18 cellular contexts compared by ENCODE assay signal in the genomic region with DNA sequence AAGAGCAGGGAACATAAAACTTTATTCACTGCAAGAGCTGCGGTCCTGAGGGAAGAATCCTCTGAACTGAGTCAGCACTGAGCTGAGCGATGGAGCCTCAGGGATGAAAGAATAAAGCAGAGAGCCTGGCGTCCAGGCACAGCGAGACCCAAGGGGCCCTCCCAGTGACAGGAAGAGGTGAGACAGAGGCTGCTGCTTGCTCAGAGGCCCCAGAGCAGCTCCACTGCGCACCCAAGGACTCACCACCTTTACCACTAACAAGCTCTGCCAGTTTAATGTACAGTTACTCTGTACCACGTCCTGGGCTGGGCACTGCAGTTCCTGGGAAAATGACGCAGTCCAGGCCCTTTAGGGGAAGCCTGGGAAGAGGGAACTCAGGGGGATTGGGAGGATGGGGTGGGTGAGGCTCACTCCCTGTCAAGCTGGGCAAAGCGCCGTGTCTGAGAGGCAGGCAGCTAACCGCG. TPM values are rescaled to one million over a fixed set of nuclear protein-coding genes. Genes with fewer than 3 reads are reported as not detected.
A peak's percentile ranks its signal among the peaks of the same experiment; 100 is the strongest.
DNase-seq lines count a peak whose midpoint lies in the region; ATAC-seq and TF ChIP-seq lines count a peak whose summit lies in the region.
"Had no signal": no experiment of that assay in that cellular context is flagged by ENCODE, and none has a peak within 500 bp of the region (broad histone marks: within the 10 kb centered on the region; RNA-seq: fewer than 3 reads in every experiment).

No MANE protein-coding gene starts in this region.

- DNase-seq in EL (peak; percentile 94), SJCRH30 (peak; percentile 57 to 67), fibroblast of lung (ENCODE audit: low read depth in 2 of 2) (peak; percentile 44 to 85), renal cortical epithelial cell (ENCODE audit: low read depth) (peak; percentile 91), omental fat pad (ENCODE audit: low spot score) (no peak), SIG-M5 (lab: John Stamatoyannopoulos, UW) (no peak)
- DNase-seq: activated CD4-positive, alpha-beta T cell treated with anti-CD3 and anti-CD28 coated beads, Interleukin-2, amount 50 U/mL, for 4 hours; CD8-positive, alpha-beta T cell; colonic mucosa; KBM-7; lower lobe of right lung; NCI-H2081; stimulated activated CD4-positive, alpha-beta T cell treated with anti-CD3 and anti-CD28 coated beads, Interleukin-4, amount 100 ng/mL, for 1 hour; stimulated activated naive CD4-positive, alpha-beta T cell treated with Interleukin-2 at 50 U/mL for 16 hours; T-helper 17 cell had no signal

- no peak overlapping the region for H3K4me2 ChIP-seq in fibroblast of lung (ENCODE audit: extremely low read depth, insufficient read depth, low read length)

- H3K4me1 ChIP-seq in SJCRH30 (peaks cover 55% of the 10 kb centered on the region), fibroblast of lung (ENCODE audit: control insufficient read depth, extremely low read depth, insufficient read depth, low read length) (peaks cover 16% of the 10 kb centered on the region)

- H3K9me3 ChIP-seq in SJCRH30 (replicated peaks) (no peaks in the 10 kb centered on the region), fibroblast of lung (ENCODE audit: control insufficient read depth, insufficient read depth, low read depth, low read length) (no peaks in the 10 kb centered on the region)
- H3K9me3 ChIP-seq: colonic mucosa, lower lobe of right lung had no signal

- no peaks in the 10 kb centered on the region for H3K79me2 ChIP-seq in fibroblast of lung (ENCODE audit: control insufficient read depth, insufficient read depth, low read length)

- no peak overlapping the region for H2AFZ ChIP-seq in fibroblast of lung (ENCODE audit: low read length)

- TF ChIP-seq CTCF in fibroblast of lung (conservative IDR thresholded peaks at IDR 0.05 in 1 of 2, IDR thresholded peaks at IDR 0.05 in 1 of 2; ENCODE audit: low read depth in 1 of 2, low read length in 2 of 2) (no peak), omental fat pad (IDR thresholded peaks at IDR 0.05) (no peak)

- no peak overlapping the region for H3K9ac ChIP-seq in fibroblast of lung (ENCODE audit: insufficient read depth, low read length)

- no peaks in the 10 kb centered on the region for H3K27me3 ChIP-seq in SJCRH30
- peaks cover 7% of the 10 kb centered on the region for H3K27me3 ChIP-seq in fibroblast of lung (ENCODE audit: control insufficient read depth, insufficient read depth, low read length)
- H3K27me3 ChIP-seq: colonic mucosa had no signal

- no peak for ATAC-seq in omental fat pad (ENCODE audit: low FRiP score)
- no peak for ATAC-seq in HG02884 (IDR thresholded peaks at IDR 0.05; ENCODE audit: unreplicated experiment)
- ATAC-seq in GM21381 (IDR thresholded peaks at IDR 0.05; ENCODE audit: unreplicated experiment): no peak
- ATAC-seq: CD8-positive, alpha-beta T cell; lower lobe of right lung; T-helper 17 cell had no signal

- H3K4me3 ChIP-seq in SJCRH30 (peak overlapping the region; percentile 32), fibroblast of lung (replicated peaks in 1 of 4; ENCODE audit: control extremely low read depth in 1 of 4, insufficient read depth in 1 of 4, low read depth in 3 of 4, low read length in 4 of 4) (no peak overlapping the region)
- H3K4me3 ChIP-seq: colonic mucosa, lower lobe of right lung had no signal

- no peaks in the 10 kb centered on the region for H3K36me3 ChIP-seq in SJCRH30
- H3K36me3 ChIP-seq in fibroblast of lung (ENCODE audit: control insufficient read depth, insufficient read depth, low read length): no peaks in the 10 kb centered on the region
- H3K36me3 ChIP-seq: colonic mucosa, lower lobe of right lung had no signal

- H4K20me1 ChIP-seq in fibroblast of lung (ENCODE audit: control insufficient read depth, extremely low read depth, insufficient read depth, low read length): no peaks in the 10 kb centered on the region

- H3K27ac ChIP-seq in SJCRH30 (peak overlapping the region; percentile 18; the same call in 1 of the 2 replicates), fibroblast of lung (ENCODE audit: insufficient read depth, low read length) (no peak overlapping the region)
- H3K27ac ChIP-seq: colonic mucosa, lower lobe of right lung had no signal

RNA-seq across cellular contexts. Expression of gene GFAP, which starts 5.6 kb away (rescaled TPM):
- 0.14 TPM in 1 of 2 replicates, not detected in the other for total RNA-seq in SJCRH30 (2014; rRNA removed; shearing (Covaris generic))
- total RNA-seq in fibroblast of lung (0.26 and 1.3 TPM in 2 replicates), renal cortical epithelial cell (1.2 and 8.2 TPM in 2 replicates), omental fat pad (1 to 10 TPM; 1.4 to 4.1 (median 2.9) TPM)
- polyA plus RNA-seq in fibroblast of lung: 0.31 and 0.32 TPM in 2 replicates
- polyA plus RNA-seq in fibroblast of lung (2012): 0.24 and 0.41 TPM in 2 replicates
- not detected in 2 replicates for polyA minus RNA-seq in fibroblast of lung (ENCODE audit: low replicate concordance)
- total RNA-seq: CD8-positive, alpha-beta T cell; glomerular endothelial cell; lower lobe of right lung had no signal

RNA-seq across cellular contexts. Expression of gene EFTUD2, which starts 10.5 kb away (rescaled TPM):
- 153 and 172 TPM in 2 replicates for total RNA-seq in SJCRH30 (2014; rRNA removed; shearing (Covaris generic))
- total RNA-seq in fibroblast of lung (74.0 and 88.0 TPM in 2 replicates), renal cortical epithelial cell (108 and 276 TPM in 2 replicates), omental fat pad (100 to 1,000 TPM in 1 of 4 donors, 10 to 100 TPM in 3; 62.5 to 131 (median 75.0) TPM)
- polyA plus RNA-seq in fibroblast of lung: 154 and 201 TPM in 2 replicates
- 93.9 and 110 TPM in 2 replicates for polyA plus RNA-seq in fibroblast of lung (2012)
- 338 and 489 TPM in 2 replicates for polyA minus RNA-seq in fibroblast of lung (ENCODE audit: low replicate concordance)

RNA-seq across cellular contexts. Expression of gene KIF18B, which starts 37.9 kb away (rescaled TPM):
- total RNA-seq in SJCRH30 (2014; rRNA removed; shearing (Covaris generic)): 31.0 and 36.3 TPM in 2 replicates
- total RNA-seq in fibroblast of lung (under 0.01 and 0.99 TPM in 2 replicates), renal cortical epithelial cell (0.15 and 0.87 TPM in 2 replicates), omental fat pad (under 1 TPM in 1 of 4 donors, not detected in 3; 0.72 TPM)
- polyA plus RNA-seq in fibroblast of lung: 2.5 and 13.5 TPM in 2 replicates
- 2.5 and 10.3 TPM in 2 replicates for polyA plus RNA-seq in fibroblast of lung (2012)
- 7.5 and 44.3 TPM in 2 replicates for polyA minus RNA-seq in fibroblast of lung (ENCODE audit: low replicate concordance)

RNA-seq across cellular contexts. Expression of gene C1QL1, which starts 58.4 kb away (rescaled TPM):
- total RNA-seq in SJCRH30 (2014; rRNA removed; shearing (Covaris generic)): 0.08 and 0.10 TPM in 2 replicates
- 1.3 and 1.8 TPM in 2 replicates for total RNA-seq in fibroblast of lung
- 0.53 and 1.0 TPM in 2 replicates for polyA plus RNA-seq in fibroblast of lung
- polyA plus RNA-seq in fibroblast of lung (2012): 0.83 and 2.4 TPM in 2 replicates
- polyA minus RNA-seq in fibroblast of lung (ENCODE audit: low replicate concordance): 0.19 and 0.79 TPM in 2 replicates
- 0.35 and 0.45 TPM in 2 replicates for total RNA-seq in renal cortical epithelial cell
- total RNA-seq in omental fat pad: 10 to 100 TPM in 2 of 4 donors, 1 to 10 TPM in 1, not detected in 1; 9.2 to 24.2 (median 10.4) TPM
- total RNA-seq: CD8-positive, alpha-beta T cell; lower lobe of right lung; T-helper 17 cell had no signal

Comparison
In these comparisons a context has a peak if more than half of its experiments do, and no peak if none do; other contexts are left out.
1. DNase-seq: peak in EL (single experiment), SJCRH30 (2 of 2), fibroblast of lung (2 of 2) and renal cortical epithelial cell (single experiment); none in omental fat pad (single experiment) and SIG-M5 (single experiment).
2. RNA of gene KIF18B, which starts 37.9 kb away (total RNA-seq): 31.0 to 36.3 TPM in SJCRH30; under 0.01 to 0.99 TPM in fibroblast of lung, 0.72 TPM in omental fat pad and 0.15 to 0.87 TPM in renal cortical epithelial cell; every median in the first group is over 10 times any median in the second.